20 cellular contexts compared by ENCODE assay signal in genomic region chr2:102399499-102400141, GRCh38. TPM values are rescaled to one million over a fixed set of nuclear protein-coding genes. Genes with fewer than 3 reads are reported as not detected.
DNase-seq lines count a peak whose midpoint lies in the region; ATAC-seq and TF ChIP-seq lines count a peak whose summit lies in the region.
"Had no signal": no experiment of that assay in that cellular context is flagged by ENCODE, and none has a peak within 500 bp of the region (broad histone marks: within the 10 kb centered on the region; RNA-seq: fewer than 3 reads in every experiment).

No MANE protein-coding gene starts in this region.

- H3K27ac ChIP-seq in heart left ventricle, result no peak overlapping the region
- H3K27ac ChIP-seq: 22Rv1, Peyer's patch had no signal

- H3K4me3 ChIP-seq in heart left ventricle, result no peak overlapping the region
- H3K4me3 ChIP-seq: GM23338, Peyer's patch had no signal

- CTCF ChIA-PET in activated CD8-positive, alpha-beta T cell treated with anti-CD3 and anti-CD28 coated beads, Interleukin-2, amount 10 ng/mL, durations not matched to agents 7 days and 5 days (lab: Charles Lee), result interaction anchor here (0.9 to 1.1 kb wide), 4 partner anchors 12 to 44 kb away, joined by 3 read pairs; no protein-coding TSS in a partner anchor

- no peaks in the 10 kb centered on the region for H3K36me3 ChIP-seq in heart left ventricle
- H3K36me3 ChIP-seq: BE2C, Peyer's patch had no signal

- H3K4me1 Mint-ChIP-seq in activated CD8-positive, alpha-beta T cell treated with anti-CD3 and anti-CD28 coated beads, Interleukin-2, amount 10 ng/mL, durations not matched to agents 7 days and 5 days (ENCODE audit: low read depth), result peaks cover 31% of the 10 kb centered on the region
- H3K4me1 Mint-ChIP-seq: GM23338 had no signal

- TF ChIP-seq POLR2A in heart left ventricle (IDR thresholded peaks at IDR 0.05), result no peak

- peak; percentile 62 for DNase-seq in NK-92 treated with Interleukin-12 subunit alpha and Interleukin-12 subunit beta, amount 100 ng/mL, for 24 hours (lab: John Stamatoyannopoulos, UW)
- DNase-seq in NK-92 (lab: John Stamatoyannopoulos, UW; ENCODE audit: unreplicated experiment), result no peak
- DNase-seq in activated CD8-positive, alpha-beta T cell treated with anti-CD3 and anti-CD28 coated beads, Interleukin-2, amount 10 ng/mL, durations not matched to agents 7 days and 5 days, result no peak
- DNase-seq in left kidney (ENCODE audit: low read depth, low spot score), result peak; percentile 4
- DNase-seq in stimulated activated naive CD8-positive, alpha-beta T cell treated with anti-CD3 and anti-CD28 coated beads, Interleukin-15, Interleukin-2, amounts not matched to agents 100 U/mL and 50 U/mL, for 24 hours, result no peak
- DNase-seq in 8988T, result no peak
- DNase-seq in stimulated activated CD8-positive, alpha-beta memory T cell treated with anti-CD3 and anti-CD28 coated beads, Interleukin-4, amount 100 ng/mL, for 48 hours, result no peak
- no peak for DNase-seq in heart left ventricle
- DNase-seq: BE2C; Calu3; CD4-positive, alpha-beta memory T cell; MV-4-11; NCI-H1417; NCI-H1930; NCI-H446; NCI-H69; Peyer's patch; Right ventricle myocardium superior had no signal

- intact Hi-C loops in heart left ventricle (cut with DNase I), result no loop called here

- ATAC-seq in activated CD8-positive, alpha-beta T cell treated with anti-CD3 and anti-CD28 coated beads, Interleukin-2, amount 10 ng/mL, durations not matched to agents 7 days and 5 days, result peak; percentile 47
- ATAC-seq in stimulated activated naive CD8-positive, alpha-beta T cell treated with anti-CD3 and anti-CD28 coated beads, Interleukin-15, Interleukin-2, amounts not matched to agents 100 U/mL and 50 U/mL, for 24 hours, result peak; percentile 43
- ATAC-seq in heart left ventricle, result no peak
- ATAC-seq: GM23338 had no signal

- H3K36me3 Mint-ChIP-seq in activated CD8-positive, alpha-beta T cell treated with anti-CD3 and anti-CD28 coated beads, Interleukin-2, amount 10 ng/mL, durations not matched to agents 7 days and 5 days (ENCODE audit: low read depth), result peaks cover 27% of the 10 kb centered on the region

- no peaks in the 10 kb centered on the region for H3K27me3 Mint-ChIP-seq in activated CD8-positive, alpha-beta T cell treated with anti-CD3 and anti-CD28 coated beads, Interleukin-2, amount 10 ng/mL, durations not matched to agents 7 days and 5 days (ENCODE audit: low read depth)
- H3K27me3 Mint-ChIP-seq: CD4-positive, alpha-beta memory T cell had no signal

- no peaks in the 10 kb centered on the region for H3K9me3 ChIP-seq in heart left ventricle
- H3K9me3 ChIP-seq: BE2C, Peyer's patch had no signal

- 80 to 95% (median 85%) methylated on average over 7 of the region's 7 CpGs for WGBS in heart left ventricle, 4 donors

- no peaks in the 10 kb centered on the region for H3K27me3 ChIP-seq in heart left ventricle
- H3K27me3 ChIP-seq: BE2C, Peyer's patch had no signal

- H3K9me3 Mint-ChIP-seq in activated CD8-positive, alpha-beta T cell treated with anti-CD3 and anti-CD28 coated beads, Interleukin-2, amount 10 ng/mL, durations not matched to agents 7 days and 5 days (ENCODE audit: insufficient read depth), result no peaks in the 10 kb centered on the region
- H3K9me3 Mint-ChIP-seq: CD4-positive, alpha-beta memory T cell; GM23338 had no signal

- no peak overlapping the region for H3K4me3 Mint-ChIP-seq in activated CD8-positive, alpha-beta T cell treated with anti-CD3 and anti-CD28 coated beads, Interleukin-2, amount 10 ng/mL, durations not matched to agents 7 days and 5 days
- H3K4me3 Mint-ChIP-seq: GM23338 had no signal

- H3K27ac Mint-ChIP-seq in activated CD8-positive, alpha-beta T cell treated with anti-CD3 and anti-CD28 coated beads, Interleukin-2, amount 10 ng/mL, durations not matched to agents 7 days and 5 days, result peak overlapping the region; percentile 47
- H3K27ac Mint-ChIP-seq: GM23338 had no signal

- TF ChIP-seq CTCF in heart left ventricle (IDR thresholded peaks at IDR 0.05), result no peak

- POLR2A ChIA-PET in activated CD8-positive, alpha-beta T cell treated with anti-CD3 and anti-CD28 coated beads, Interleukin-2, amount 10 ng/mL, durations not matched to agents 7 days and 5 days (lab: Charles Lee), result no interaction called here

- no peaks in the 10 kb centered on the region for H3K4me1 ChIP-seq in heart left ventricle
- H3K4me1 ChIP-seq: BE2C, Peyer's patch had no signal

RNA-seq across cellular contexts. Expression of gene IL18RAP, which starts 23.3 kb away (rescaled TPM):
- total RNA-seq in activated CD8-positive, alpha-beta T cell treated with anti-CD3 and anti-CD28 coated beads, Interleukin-2, amount 10 ng/mL, durations not matched to agents 7 days and 5 days, result 10 to 100 TPM; 22.7 to 25.2 TPM
- total RNA-seq in heart left ventricle, result 1 to 10 TPM in 2 of 9 donors, under 1 TPM in 7; 0.13 to 2.2 (median 0.41) TPM
- polyA plus RNA-seq in heart left ventricle, result under 1 TPM; 0.39 to 0.42 TPM
- total RNA-seq: Calu3, GM23338 had no signal
- polyA plus RNA-seq: GM23338 had no signal

RNA-seq across cellular contexts. Expression of gene IL18R1, which starts 44.0 kb away (rescaled TPM):
- 10 to 100 TPM; 50.2 to 53.1 TPM for total RNA-seq in activated CD8-positive, alpha-beta T cell treated with anti-CD3 and anti-CD28 coated beads, Interleukin-2, amount 10 ng/mL, durations not matched to agents 7 days and 5 days
- 1 to 10 TPM in 6 of 9 donors, under 1 TPM in 3; 0.50 to 4.3 (median 1.8) TPM for total RNA-seq in heart left ventricle
- polyA plus RNA-seq in heart left ventricle, result 1 to 10 TPM; 1.1 to 3.4 TPM

Comparison
In these comparisons a context has a peak if more than half of its experiments do, and no peak if none do; other contexts are left out.
1. DNase-seq: peak in NK-92 treated with Interleukin-12 subunit alpha and Interleukin-12 subunit beta, amount 100 ng/mL, for 24 hours (single experiment) and left kidney (single experiment); none in NK-92 (single experiment), activated CD8-positive, alpha-beta T cell treated with anti-CD3 and anti-CD28 coated beads, Interleukin-2, amount 10 ng/mL, durations not matched to agents 7 days and 5 days (single experiment), stimulated activated naive CD8-positive, alpha-beta T cell treated with anti-CD3 and anti-CD28 coated beads, Interleukin-15, Interleukin-2, amounts not matched to agents 100 U/mL and 50 U/mL, for 24 hours (single experiment), 8988T (single experiment), stimulated activated CD8-positive, alpha-beta memory T cell treated with anti-CD3 and anti-CD28 coated beads, Interleukin-4, amount 100 ng/mL, for 48 hours (single experiment) and heart left ventricle (0 of 5).
2. ATAC-seq: peak in activated CD8-positive, alpha-beta T cell treated with anti-CD3 and anti-CD28 coated beads, Interleukin-2, amount 10 ng/mL, durations not matched to agents 7 days and 5 days (single experiment) and stimulated activated naive CD8-positive, alpha-beta T cell treated with anti-CD3 and anti-CD28 coated beads, Interleukin-15, Interleukin-2, amounts not matched to agents 100 U/mL and 50 U/mL, for 24 hours (single experiment); none in heart left ventricle (0 of 4).
3. RNA of gene IL18RAP, which starts 23.3 kb away (total RNA-seq): 22.7 to 25.2 TPM in activated CD8-positive, alpha-beta T cell treated with anti-CD3 and anti-CD28 coated beads, Interleukin-2, amount 10 ng/mL, durations not matched to agents 7 days and 5 days; 0.13 to 2.2 TPM in heart left ventricle; every median in the first group is over 4 times any median in the second.
4. RNA of gene IL18R1, which starts 44.0 kb away (total RNA-seq): 50.2 to 53.1 TPM in activated CD8-positive, alpha-beta T cell treated with anti-CD3 and anti-CD28 coated beads, Interleukin-2, amount 10 ng/mL, durations not matched to agents 7 days and 5 days; 0.50 to 4.3 TPM in heart left ventricle; every median in the first group is over 4 times any median in the second.